8 cellular contexts compared by ENCODE assay signal in the genomic region with DNA sequence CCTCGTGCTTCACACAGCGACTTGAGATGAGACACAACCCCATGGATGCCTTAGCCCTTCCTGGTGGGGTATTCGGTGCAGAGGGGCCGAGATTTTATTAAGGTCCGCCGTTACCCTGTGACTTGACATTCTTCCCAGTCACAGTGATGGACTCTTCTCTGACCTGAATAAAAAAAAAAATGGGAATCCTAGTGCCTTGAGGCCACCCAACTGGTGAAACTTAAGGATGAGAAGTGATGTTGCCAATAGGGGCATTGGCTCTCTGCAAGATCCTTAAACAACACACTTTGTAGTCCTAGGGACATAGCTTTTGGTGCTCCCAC. TPM values are rescaled to one million over a fixed set of nuclear protein-coding genes. Genes with fewer than 3 reads are reported as not detected.
DNase-seq lines count a peak whose midpoint lies in the region; ATAC-seq, FAIRE-seq and TF ChIP-seq lines count a peak whose summit lies in the region.

No MANE protein-coding gene starts in this region.

- H3K36me3 Mint-ChIP-seq in activated naive CD4-positive, alpha-beta T cell treated with anti-CD3 and anti-CD28 coated beads, Interleukin-2, amount 50 U/mL, for 24 hours, result peaks cover 15% of the 10 kb centered on the region
- peaks cover 38% of the 10 kb centered on the region for H3K36me3 Mint-ChIP-seq in activated naive CD8-positive, alpha-beta T cell treated with anti-CD3 and anti-CD28 coated beads, Interleukin-2, amount 10 ng/mL, durations not matched to agents 7 days and 5 days

- H3K27me3 ChIP-seq in HepG2 (ENCODE audit: control insufficient read depth in 1 of 2, insufficient read depth in 2 of 2, low read length in 2 of 2), result no peaks in the 10 kb centered on the region
- no peaks in the 10 kb centered on the region for H3K27me3 ChIP-seq in transverse colon

- TF ChIP-seq CTCF in HepG2 (CRISPR knock-in tag; IDR thresholded peaks at IDR 0.05) (no peak), transverse colon (IDR thresholded peaks at IDR 0.05) (no peak)

- TF ChIP-seq EP300 in HepG2 (IDR thresholded peaks at IDR 0.05; ENCODE audit: low read depth in 2 of 2, low read length in 2 of 2) (no peak), HepG2 (CRISPR knock-in tag; IDR thresholded peaks at IDR 0.05; ENCODE audit: borderline replicate concordance) (no peak), transverse colon (IDR thresholded peaks at IDR 0.05; ENCODE audit: low read depth) (no peak)

- WGBS in HepG2 (ENCODE audit: low lambda C conversion rate), result 100% methylated on average over 6 of the region's 6 CpGs
- WGBS in transverse colon (ENCODE audit: low coverage in 1 of 2), 2 donors, result 63% methylated on average over 4 of the region's 6 CpGs; no CpG with 5 or more reads in 1 of the 2 donors

- no peak overlapping the region for H3K4me2 ChIP-seq in HepG2 (ENCODE audit: low read depth, low read length)

- peaks cover 23% of the 10 kb centered on the region for H4K20me1 ChIP-seq in HepG2 (ENCODE audit: insufficient read depth, low read length)

- no peak for TF ChIP-seq RAD21 in HepG2 (CRISPR knock-in tag; IDR thresholded peaks at IDR 0.05)

- peaks cover 33% of the 10 kb centered on the region for H3K4me1 Mint-ChIP-seq in activated naive CD4-positive, alpha-beta T cell treated with anti-CD3 and anti-CD28 coated beads, Interleukin-2, amount 50 U/mL, for 24 hours
- peaks cover 35% of the 10 kb centered on the region for H3K4me1 Mint-ChIP-seq in activated naive CD8-positive, alpha-beta T cell treated with anti-CD3 and anti-CD28 coated beads, Interleukin-2, amount 10 ng/mL, durations not matched to agents 7 days and 5 days

- TF ChIP-seq POLR2A in HepG2 (IDR thresholded peaks at IDR 0.05; ENCODE audit: insufficient read depth in 1 of 2, low read depth in 2 of 2, low read length in 2 of 2) (no peak), transverse colon (IDR thresholded peaks at IDR 0.05) (no peak)

- no peak overlapping the region for H3K9ac ChIP-seq in HepG2 (ENCODE audit: insufficient read depth, low read depth, low read length)

- FAIRE-seq in HepG2 (lab: Jason Lieb, UNC), result no peak

- H3K27ac Mint-ChIP-seq in activated naive CD4-positive, alpha-beta T cell treated with anti-CD3 and anti-CD28 coated beads, Interleukin-2, amount 50 U/mL, for 24 hours, result peak overlapping the region; percentile 97
- peak overlapping the region; percentile 97 for H3K27ac Mint-ChIP-seq in activated naive CD8-positive, alpha-beta T cell treated with anti-CD3 and anti-CD28 coated beads, Interleukin-2, amount 10 ng/mL, durations not matched to agents 7 days and 5 days

- H3K27ac ChIP-seq in HepG2 (ENCODE audit: extremely low read length, insufficient read depth, low read length), result peak overlapping the region; percentile 78
- H3K27ac ChIP-seq in transverse colon, result peak overlapping the region; percentile 97 to 98 (median 98)

- CTCF ChIA-PET in HepG2 (lab: Yijun Ruan, JAX; ENCODE audit: low intra/inter-chr PET ratio, low total read pairs), result interaction anchor here (1.2 to 4.7 kb wide), 2 partner anchors 114 to 137 kb away, joined by 3 to 62 read pairs; a partner anchor contains a TSS

- peak overlapping the region; percentile 88 for H3K4me3 Mint-ChIP-seq in activated naive CD4-positive, alpha-beta T cell treated with anti-CD3 and anti-CD28 coated beads, Interleukin-2, amount 50 U/mL, for 24 hours
- H3K4me3 Mint-ChIP-seq in activated naive CD8-positive, alpha-beta T cell treated with anti-CD3 and anti-CD28 coated beads, Interleukin-2, amount 10 ng/mL, durations not matched to agents 7 days and 5 days, result peak overlapping the region; percentile 86

- H2AFZ ChIP-seq in HepG2 (ENCODE audit: low read length), result no peak overlapping the region

- peaks cover 34% of the 10 kb centered on the region for H3K79me2 ChIP-seq in HepG2 (ENCODE audit: insufficient read depth, low read length)

- H3K4me1 ChIP-seq in HepG2 (ENCODE audit: insufficient read depth, low read length) (peaks cover 28% of the 10 kb centered on the region), transverse colon (peaks cover 16 to 36% (median 22%) of the 10 kb centered on the region in 4 donors)

- POLR2A ChIA-PET in activated naive CD8-positive, alpha-beta T cell treated with anti-CD3 and anti-CD28 coated beads, Interleukin-2, amount 10 ng/mL, durations not matched to agents 7 days and 5 days (lab: Charles Lee), result interaction anchor here (0.7 to 5.2 kb wide), 12 partner anchors 9 to 736 kb away, joined by 3 to 130 read pairs (median 4); a partner anchor contains a TSS
- POLR2A ChIA-PET in HepG2 (lab: Yijun Ruan, JAX), result interaction anchor here (0.9 to 4.3 kb wide), 6 partner anchors 8 to 138 kb away, joined by 3 to 87 read pairs (median 13); a partner anchor contains a TSS

- intact Hi-C loops in HepG2 (cut with micrococcal nuclease; ENCODE audit: unreplicated experiment), result no loop called here
- intact Hi-C loops in transverse colon (cut with DNase I; ENCODE audit: low total_unique reads), result no loop called here

- H3K9me3 ChIP-seq in HepG2 (ENCODE audit: low read length) (no peaks in the 10 kb centered on the region), transverse colon (no peaks in the 10 kb centered on the region)

- ATAC-seq in activated naive CD8-positive, alpha-beta T cell treated with anti-CD3 and anti-CD28 coated beads, Interleukin-2, amount 10 ng/mL, durations not matched to agents 7 days and 5 days (ENCODE audit: low read depth), result no peak
- ATAC-seq in HepG2 (peak; percentile 1; the same call in 1 of the 3 replicates), GM21447 (IDR thresholded peaks at IDR 0.05; ENCODE audit: unreplicated experiment) (no peak)

- BruUV-seq in HepG2 (replicated peaks; lab: Mats Ljungman, UMichigan), result no TSS peak

- no peaks in the 10 kb centered on the region for H3K9me3 Mint-ChIP-seq in activated naive CD4-positive, alpha-beta T cell treated with anti-CD3 and anti-CD28 coated beads, Interleukin-2, amount 50 U/mL, for 24 hours
- H3K9me3 Mint-ChIP-seq in activated naive CD8-positive, alpha-beta T cell treated with anti-CD3 and anti-CD28 coated beads, Interleukin-2, amount 10 ng/mL, durations not matched to agents 7 days and 5 days, result no peaks in the 10 kb centered on the region

- in situ Hi-C loops in HepG2 (cut with HindIII; ENCODE audit: extremely low pct_ligation_motif_present, low pct_unique_long_range_greater_than_20kb), result loop anchor here (10.0 kb wide), 1 partner anchor 137 kb away; a partner anchor contains a TSS
- in situ Hi-C loops in transverse colon (cut with MboI; ENCODE audit: low pct_ligation_motif_present in 1 of 4, low pct_unique_long_range_greater_than_20kb in 1 of 4, low sequenced_read_pairs in 3 of 4), result loop anchor here in 3 of 4 donors (5.0 to 10.0 kb wide), 2 partner anchors 137 to 140 kb away; a partner anchor contains a TSS

- H3K4me3 ChIP-seq in HepG2 (replicated peaks in 1 of 3; ENCODE audit: insufficient read depth in 1 of 3, low read depth in 2 of 3, low read length in 3 of 3), result no peak overlapping the region
- H3K4me3 ChIP-seq in transverse colon, result peak overlapping the region; percentile 37 to 83 (median 72)

- H3K27me3 Mint-ChIP-seq in activated naive CD4-positive, alpha-beta T cell treated with anti-CD3 and anti-CD28 coated beads, Interleukin-2, amount 50 U/mL, for 24 hours, result no peaks in the 10 kb centered on the region
- no peaks in the 10 kb centered on the region for H3K27me3 Mint-ChIP-seq in activated naive CD8-positive, alpha-beta T cell treated with anti-CD3 and anti-CD28 coated beads, Interleukin-2, amount 10 ng/mL, durations not matched to agents 7 days and 5 days

- no peak for DNase-seq in activated naive CD4-positive, alpha-beta T cell treated with Interleukin-2 at 50 U/mL for 16 hours
- DNase-seq in activated naive CD8-positive, alpha-beta T cell treated with anti-CD3 and anti-CD28 coated beads, Interleukin-2, amount 10 ng/mL, durations not matched to agents 7 days and 5 days, result no peak
- no peak for DNase-seq in HepG2 (ENCODE audit: low spot score)
- DNase-seq in transverse colon, result no peak
- DNase-seq in central memory CD4-positive, alpha-beta T cell, result no peak
- DNase-seq in NCI-H146 treated with DMSO at 0.1 percent for 48 hours (lab: John Stamatoyannopoulos, UW; ENCODE audit: unreplicated experiment), result no peak

- H3K36me3 ChIP-seq in HepG2 (replicated peaks in 1 of 2; ENCODE audit: control insufficient read depth in 1 of 2, insufficient read depth in 2 of 2, low read length in 2 of 2) (peaks cover 14 to 53% of the 10 kb centered on the region in 2 experiments), transverse colon (peaks cover 0 to 28% (median 13%) of the 10 kb centered on the region in 4 donors)

RNA-seq across cellular contexts. Expression of a gene that starts 0.7 kb away (rescaled TPM):
- total RNA-seq in activated naive CD8-positive, alpha-beta T cell treated with anti-CD3 and anti-CD28 coated beads, Interleukin-2, amount 10 ng/mL, durations not matched to agents 7 days and 5 days, result 10 to 100 TPM; 75.1 to 77.6 TPM
- 21.5 and 60.7 TPM in 2 replicates for total RNA-seq in HepG2 (2016; rRNA removed; fragmentation: Illumina TruSeq; extraction: Trizol)
- 3.6 and 4.4 TPM in 2 replicates for total RNA-seq in HepG2 (2016; cell fraction: cytosol; rRNA removed; fragmentation: Illumina TruSeq; extraction: Trizol; ENCODE audit: low read depth)
- total RNA-seq in HepG2 (2016; cell fraction: insoluble cytoplasmic fraction; rRNA removed; fragmentation: Illumina TruSeq; extraction: Trizol), result 17.8 and 59.9 TPM in 2 replicates
- 20.1 and 20.5 TPM in 2 replicates for total RNA-seq in HepG2 (2016; cell fraction: membrane; rRNA removed; fragmentation: Illumina TruSeq; extraction: Trizol)
- total RNA-seq in HepG2 (2016; cell fraction: nucleus; rRNA removed; fragmentation: Illumina TruSeq; extraction: Trizol), result 51.3 and 55.1 TPM in 2 replicates
- polyA plus RNA-seq in HepG2 (2011; rRNA removed), result 21.0 and 22.3 TPM in 2 replicates
- 11.3 and 19.3 TPM in 2 replicates for polyA plus RNA-seq in HepG2 (2011; cell fraction: cytosol; rRNA removed)
- 30.4 and 32.5 TPM in 2 replicates for polyA plus RNA-seq in HepG2 (2011; cell fraction: nucleus; rRNA removed)
- 45.9 and 50.4 TPM in 2 replicates for polyA plus RNA-seq in HepG2 (2012)
- 2.9 and 3.3 TPM in 2 replicates for polyA plus RNA-seq in HepG2 (2016; cell fraction: cytosol; fragmentation: Illumina TruSeq; extraction: Trizol; ENCODE audit: low read depth)
- 57.9 and 63.1 TPM in 2 replicates for polyA plus RNA-seq in HepG2 (2016; cell fraction: insoluble cytoplasmic fraction; fragmentation: Illumina TruSeq; extraction: Trizol; ENCODE audit: low read depth)
- polyA plus RNA-seq in HepG2 (2016; cell fraction: membrane; fragmentation: Illumina TruSeq; extraction: Trizol; ENCODE audit: low read depth), result 8.8 and 9.4 TPM in 2 replicates
- 78.5 and 79.2 TPM in 2 replicates for polyA plus RNA-seq in HepG2 (2016; cell fraction: nucleus; fragmentation: Illumina TruSeq; extraction: Trizol; ENCODE audit: insufficient read depth, low read depth)
- 22.3 and 32.8 TPM in 2 replicates for polyA minus RNA-seq in HepG2 (2011; rRNA and poly(A)+ RNA removed; ENCODE audit: low replicate concordance)
- polyA minus RNA-seq in HepG2 (2011; cell fraction: cytosol; rRNA and poly(A)+ RNA removed), result 29.7 and 42.9 TPM in 2 replicates
- polyA minus RNA-seq in HepG2 (2011; cell fraction: nucleus; rRNA and poly(A)+ RNA removed), result 74.0 and 91.4 TPM in 2 replicates
- total RNA-seq in transverse colon, result 10 to 100 TPM; 34.8 to 65.7 (median 42.5) TPM

RNA-seq across cellular contexts. Expression of a gene that starts 26.4 kb away (rescaled TPM):
- 10 to 100 TPM; 48.1 to 48.9 TPM for total RNA-seq in activated naive CD8-positive, alpha-beta T cell treated with anti-CD3 and anti-CD28 coated beads, Interleukin-2, amount 10 ng/mL, durations not matched to agents 7 days and 5 days
- 161 and 187 TPM in 2 replicates for total RNA-seq in HepG2 (2016; rRNA removed; fragmentation: Illumina TruSeq; extraction: Trizol)
- total RNA-seq in HepG2 (2016; cell fraction: cytosol; rRNA removed; fragmentation: Illumina TruSeq; extraction: Trizol; ENCODE audit: low read depth), result 32.3 and 33.7 TPM in 2 replicates
- 167 and 188 TPM in 2 replicates for total RNA-seq in HepG2 (2016; cell fraction: insoluble cytoplasmic fraction; rRNA removed; fragmentation: Illumina TruSeq; extraction: Trizol)
- total RNA-seq in HepG2 (2016; cell fraction: membrane; rRNA removed; fragmentation: Illumina TruSeq; extraction: Trizol), result 30.4 and 39.3 TPM in 2 replicates
- total RNA-seq in HepG2 (2016; cell fraction: nucleus; rRNA removed; fragmentation: Illumina TruSeq; extraction: Trizol), result 102 and 109 TPM in 2 replicates
- 75.7 and 83.2 TPM in 2 replicates for polyA plus RNA-seq in HepG2 (2011; rRNA removed)
- polyA plus RNA-seq in HepG2 (2011; cell fraction: cytosol; rRNA removed), result 67.0 and 87.1 TPM in 2 replicates
- polyA plus RNA-seq in HepG2 (2011; cell fraction: nucleus; rRNA removed), result 40.6 and 43.3 TPM in 2 replicates
- 92.8 and 103 TPM in 2 replicates for polyA plus RNA-seq in HepG2 (2012)
- polyA plus RNA-seq in HepG2 (2016; cell fraction: cytosol; fragmentation: Illumina TruSeq; extraction: Trizol; ENCODE audit: low read depth), result 19.8 and 20.9 TPM in 2 replicates
- polyA plus RNA-seq in HepG2 (2016; cell fraction: insoluble cytoplasmic fraction; fragmentation: Illumina TruSeq; extraction: Trizol; ENCODE audit: low read depth), result 215 and 249 TPM in 2 replicates
- polyA plus RNA-seq in HepG2 (2016; cell fraction: membrane; fragmentation: Illumina TruSeq; extraction: Trizol; ENCODE audit: low read depth), result 27.9 and 30.1 TPM in 2 replicates
- 177 and 193 TPM in 2 replicates for polyA plus RNA-seq in HepG2 (2016; cell fraction: nucleus; fragmentation: Illumina TruSeq; extraction: Trizol; ENCODE audit: insufficient read depth, low read depth)
- 23.1 and 28.4 TPM in 2 replicates for polyA minus RNA-seq in HepG2 (2011; rRNA and poly(A)+ RNA removed; ENCODE audit: low replicate concordance)
- polyA minus RNA-seq in HepG2 (2011; cell fraction: cytosol; rRNA and poly(A)+ RNA removed), result 38.3 and 41.9 TPM in 2 replicates
- polyA minus RNA-seq in HepG2 (2011; cell fraction: nucleus; rRNA and poly(A)+ RNA removed), result 49.6 and 51.1 TPM in 2 replicates
- total RNA-seq in transverse colon, result 10 to 100 TPM in 3 of 4 donors, 1 to 10 TPM in 1; 3.2 to 42.9 (median 38.4) TPM

RNA-seq across cellular contexts. Expression of a gene that starts 26.6 kb away (rescaled TPM):
- 1 to 10 TPM; 5.3 to 5.8 TPM for total RNA-seq in activated naive CD8-positive, alpha-beta T cell treated with anti-CD3 and anti-CD28 coated beads, Interleukin-2, amount 10 ng/mL, durations not matched to agents 7 days and 5 days
- total RNA-seq in HepG2 (2016; rRNA removed; fragmentation: Illumina TruSeq; extraction: Trizol) (8.4 and 9.7 TPM in 2 replicates), transverse colon (10 to 100 TPM in 1 of 4 donors, 1 to 10 TPM in 3; 3.7 to 10.7 (median 4.0) TPM)
- 1.2 and 1.3 TPM in 2 replicates for total RNA-seq in HepG2 (2016; cell fraction: cytosol; rRNA removed; fragmentation: Illumina TruSeq; extraction: Trizol; ENCODE audit: low read depth)
- total RNA-seq in HepG2 (2016; cell fraction: insoluble cytoplasmic fraction; rRNA removed; fragmentation: Illumina TruSeq; extraction: Trizol), result 7.8 and 8.8 TPM in 2 replicates
- total RNA-seq in HepG2 (2016; cell fraction: membrane; rRNA removed; fragmentation: Illumina TruSeq; extraction: Trizol), result 3.7 and 4.2 TPM in 2 replicates
- 5.4 and 5.7 TPM in 2 replicates for total RNA-seq in HepG2 (2016; cell fraction: nucleus; rRNA removed; fragmentation: Illumina TruSeq; extraction: Trizol)
- polyA plus RNA-seq in HepG2 (2011; rRNA removed), result 3.7 and 4.1 TPM in 2 replicates
- 4.0 and 4.1 TPM in 2 replicates for polyA plus RNA-seq in HepG2 (2011; cell fraction: cytosol; rRNA removed)
- polyA plus RNA-seq in HepG2 (2011; cell fraction: nucleus; rRNA removed), result 2.9 and 3.2 TPM in 2 replicates
- 2.7 and 3.3 TPM in 2 replicates for polyA plus RNA-seq in HepG2 (2012)
- polyA plus RNA-seq in HepG2 (2016; cell fraction: cytosol; fragmentation: Illumina TruSeq; extraction: Trizol; ENCODE audit: low read depth), result 0.53 and 0.58 TPM in 2 replicates
- polyA plus RNA-seq in HepG2 (2016; cell fraction: insoluble cytoplasmic fraction; fragmentation: Illumina TruSeq; extraction: Trizol; ENCODE audit: low read depth), result 7.8 and 8.0 TPM in 2 replicates
- polyA plus RNA-seq in HepG2 (2016; cell fraction: membrane; fragmentation: Illumina TruSeq; extraction: Trizol; ENCODE audit: low read depth), result 1.7 and 2.1 TPM in 2 replicates
- 4.3 and 4.4 TPM in 2 replicates for polyA plus RNA-seq in HepG2 (2016; cell fraction: nucleus; fragmentation: Illumina TruSeq; extraction: Trizol; ENCODE audit: insufficient read depth, low read depth)
- polyA minus RNA-seq in HepG2 (2011; rRNA and poly(A)+ RNA removed; ENCODE audit: low replicate concordance), result 14.6 and 20.7 TPM in 2 replicates
- polyA minus RNA-seq in HepG2 (2011; cell fraction: cytosol; rRNA and poly(A)+ RNA removed), result 6.3 and 6.7 TPM in 2 replicates
- polyA minus RNA-seq in HepG2 (2011; cell fraction: nucleus; rRNA and poly(A)+ RNA removed), result 12.4 and 13.6 TPM in 2 replicates

Comparison
In these comparisons a context has a peak if more than half of its experiments do, and no peak if none do; other contexts are left out.
1. H3K4me3 ChIP-seq: peak in transverse colon (4 of 4); none in HepG2 (0 of 3).